Comparison of ENCODE assay signal across 1 cellular context in genomic region chr7:155591055-155591750, GRCh38.
TF ChIP-seq lines count a peak whose summit lies in the region.

No MANE protein-coding gene starts in this region.

TF ChIP-seq in HCT116, 20 proteins besides CTCF, POLR2A, EP300 and RAD21 (continued from another document):
- TF ChIP-seq ZBTB33 (IDR thresholded peaks at IDR 0.05; ENCODE audit: extremely low read depth, insufficient replicate concordance, low read length) (no peak), ELF1 (IDR thresholded peaks at IDR 0.05; ENCODE audit: borderline replicate concordance, low read depth) (no peak), ATF3 (IDR thresholded peaks at IDR 0.05) (no peak), TCF7L2 (IDR thresholded peaks at IDR 0.05; ENCODE audit: borderline replicate concordance, extremely low read depth, insufficient read depth, insufficient read length) (no peak), ZNF274 (IDR thresholded peaks at IDR 0.05; ENCODE audit: low read depth, low read length) (no peak)
